ENCODE assay signal across 7 cellular contexts in genomic region chr10:30454744-30455498, GRCh38. TPM values are rescaled to one million over a fixed set of nuclear protein-coding genes. Genes with fewer than 3 reads are reported as not detected.
A peak's percentile ranks its signal among the peaks of the same experiment; 100 is the strongest.
DNase-seq lines count a peak whose midpoint lies in the region; ATAC-seq and TF ChIP-seq lines count a peak whose summit lies in the region.

No MANE protein-coding gene starts in this region.

- H3K36me3 ChIP-seq in GM23248 (ENCODE audit: low read depth) (peaks cover 16% of the 10 kb centered on the region), left lung (peaks cover 0 to 94% of the 10 kb centered on the region in 2 donors), thoracic aorta (peaks cover 33% of the 10 kb centered on the region)

- H3K9me3 ChIP-seq in GM23248 (ENCODE audit: low read depth) (no peaks in the 10 kb centered on the region), left lung (no peaks in the 10 kb centered on the region), thoracic aorta (no peaks in the 10 kb centered on the region)

- peaks cover 22% of the 10 kb centered on the region for H3K4me1 ChIP-seq in GM23248 (ENCODE audit: insufficient read depth)
- H3K4me1 ChIP-seq in left lung, result peaks cover 22 to 79% of the 10 kb centered on the region in 2 donors
- peaks cover 60 to 66% of the 10 kb centered on the region in 2 donors for H3K4me1 ChIP-seq in thoracic aorta (ENCODE audit: control insufficient read depth in 1 of 2, low read depth in 2 of 2)

- H3K9ac ChIP-seq in GM23248, result peak overlapping the region; percentile 49

- TF ChIP-seq CTCF in astrocyte of the spinal cord (IDR thresholded peaks at IDR 0.05; ENCODE audit: low read depth, low read length) (no peak), left lung (IDR thresholded peaks at IDR 0.05) (no peak), thoracic aorta (IDR thresholded peaks at IDR 0.05) (no peak)

- ATAC-seq in left lung (peak; percentile 69), thoracic aorta (ENCODE audit: insufficient number of reproducible peaks, low FRiP score, low read depth) (peak; percentile 94)

- H3K4me3 ChIP-seq in GM23248 (peak overlapping the region; percentile 29), astrocyte of the spinal cord (ENCODE audit: low read depth, low read length) (no peak overlapping the region), left lung (no peak overlapping the region), thoracic aorta (peak overlapping the region; percentile 48)

- H3K9me2 ChIP-seq in GM23248 (ENCODE audit: insufficient read depth), result no peaks in the 10 kb centered on the region

- no peaks in the 10 kb centered on the region for H4K20me1 ChIP-seq in GM23248 (ENCODE audit: insufficient read depth)

- in situ Hi-C loops in GM23248 (cut with MboI), result no loop called here
- in situ Hi-C loops in astrocyte of the spinal cord (cut with HindIII; ENCODE audit: low sequenced_read_pairs), result no loop called here

- peaks cover 26% of the 10 kb centered on the region for H3F3A ChIP-seq in GM23248 (ENCODE audit: insufficient read depth)

- H3K27ac ChIP-seq in GM23248 (peak overlapping the region; percentile 75), left lung (peak overlapping the region; percentile 79 to 88), thoracic aorta (peak overlapping the region; percentile 83 to 91)

- WGBS in GM23248 (ENCODE audit: low coverage in 1 of 2, low lambda C conversion rate in 2 of 2, missing lambda C conversion rate in 2 of 2), 2 experiments, result 1 to 3% methylated on average over 3 of the region's 3 CpGs

- peak overlapping the region; percentile 70 for H3K4me2 ChIP-seq in GM23248 (ENCODE audit: unreplicated experiment)

- no peaks in the 10 kb centered on the region for H3K27me3 ChIP-seq in GM23248 (replicated peaks; ENCODE audit: insufficient read depth)
- H3K27me3 ChIP-seq in left lung, result no peaks in the 10 kb centered on the region
- no peaks in the 10 kb centered on the region for H3K27me3 ChIP-seq in thoracic aorta (replicated peaks; ENCODE audit: insufficient read depth)

- intact Hi-C loops in left lung (cut with DNase I), result no loop called here

- peak; percentile 91 for DNase-seq in GM23248
- peak; percentile 85 for DNase-seq in astrocyte of the spinal cord (ENCODE audit: low read depth, low spot score)
- no peak for DNase-seq in left lung
- DNase-seq in thoracic aorta (ENCODE audit: low spot score), result no peak
- no peak for DNase-seq in stimulated activated naive CD4-positive, alpha-beta T cell (lab: John Stamatoyannopoulos, UW)
- DNase-seq in NCI-H2171 treated with DMSO at 0.1 percent for 48 hours (lab: John Stamatoyannopoulos, UW), result no peak
- DNase-seq in SKM-1 treated with dmso at 0.1 percent for 144 hours (lab: John Stamatoyannopoulos, UW; ENCODE audit: unreplicated experiment), result no peak

- H2AFZ ChIP-seq in GM23248, result no peak overlapping the region; the same call in 1 of the 2 replicates

- H3K79me2 ChIP-seq in GM23248 (ENCODE audit: insufficient read depth), result no peaks in the 10 kb centered on the region

RNA-seq across cellular contexts. Expression of gene MAP3K8, which starts 20.9 kb away (rescaled TPM):
- total RNA-seq in GM23248 (2014; rRNA removed; shearing (Covaris generic)), result 3.7 and 8.5 TPM in 2 replicates
- polyA plus RNA-seq in GM23248 (2016; fragmentation: Nextera tagmentation; extraction: Ambion mirVana), result 4.8 and 4.9 TPM in 2 replicates
- total RNA-seq in left lung, result 10 to 100 TPM; 25.2 to 57.3 TPM
- total RNA-seq in thoracic aorta, result 10 to 100 TPM; 63.4 to 64.3 TPM

Comparison
In these comparisons a context has a peak if more than half of its experiments do, and no peak if none do; other contexts are left out.
1. DNase-seq: peak in GM23248 (single experiment) and astrocyte of the spinal cord (single experiment); none in left lung (0 of 2), thoracic aorta (single experiment), stimulated activated naive CD4-positive, alpha-beta T cell (0 of 6), NCI-H2171 treated with DMSO at 0.1 percent for 48 hours (single experiment) and SKM-1 treated with dmso at 0.1 percent for 144 hours (single experiment).
2. H3K4me3 ChIP-seq: peak in GM23248 (single experiment) and thoracic aorta (single experiment); none in astrocyte of the spinal cord (single experiment) and left lung (0 of 2).
3. Peak in every context shown above with its lines, with median percentiles within 50 percentile points of each other: H3K27ac ChIP-seq.